Comparison of ENCODE assay signal across 23 cellular contexts in genomic region chr2:142867161-142867560, GRCh38. TPM values are rescaled to one million over a fixed set of nuclear protein-coding genes. Genes with fewer than 3 reads are reported as not detected.
DNase-seq lines count a peak whose midpoint lies in the region; ATAC-seq, FAIRE-seq and TF ChIP-seq lines count a peak whose summit lies in the region.
"Had no signal": no experiment of that assay in that cellular context is flagged by ENCODE, and none has a peak within 500 bp of the region (broad histone marks: within the 10 kb centered on the region; RNA-seq: fewer than 3 reads in every experiment).

No MANE protein-coding gene starts in this region.

- H3K27ac ChIP-seq in GM23338 (ENCODE audit: low read depth) = no peak overlapping the region

- intact Hi-C loops in CD14-positive monocyte (cut with micrococcal nuclease) = no loop called here
- intact Hi-C loops in activated T-helper 1 cell treated with anti-CD3 and anti-CD28 coated beads, Interleukin-12 subunit alpha, Interleukin-12 subunit beta, Interleukin-2, Interleukin-4 antibody, amounts not matched to agents 30 ng/mL and 10 ng/mL and 1 ng/mL, durations not matched to agents 14 hours and 24 hours and 36 hours (cut with micrococcal nuclease) = no loop called here

- CTCF ChIA-PET in activated CD4-positive, alpha-beta memory T cell treated with anti-CD3 and anti-CD28 coated beads, Interleukin-2, amount 10 ng/mL, durations not matched to agents 7 days and 5 days (lab: Charles Lee) = no interaction called here

- ATAC-seq in GM23338 (no peak), naive B cell (ENCODE audit: low read depth in 2 of 2) (no peak), HG03342 (IDR thresholded peaks at IDR 0.05; ENCODE audit: unreplicated experiment) (no peak)
- ATAC-seq: activated CD8-positive, alpha-beta T cell treated with anti-CD3 and anti-CD28 coated beads for 36 hours; CD8-positive, alpha-beta T cell; T-helper 17 cell had no signal

- H2AFZ ChIP-seq in GM23338 = 0 out of 2 replicates have a peak overlapping the region, but pooled peaks have one; percentile 43

- H3K27ac Mint-ChIP-seq in CD14-positive monocyte (peak overlapping the region; percentile 96 to 100 (median 99)), GM23338 (no peak overlapping the region), naive B cell (peak overlapping the region in 5 of 6 donors; percentile 16 to 88 (median 84))
- no peak overlapping the region for H3K27ac Mint-ChIP-seq in activated T-helper 1 cell treated with anti-CD3 and anti-CD28 coated beads, Interleukin-12 subunit alpha, Interleukin-12 subunit beta, Interleukin-2, Interleukin-4 antibody, amounts not matched to agents 30 ng/mL and 10 ng/mL and 1 ng/mL, durations not matched to agents 14 hours and 24 hours and 36 hours
- H3K27ac Mint-ChIP-seq in activated CD4-positive, alpha-beta memory T cell treated with anti-CD3 and anti-CD28 coated beads, Interleukin-2, amount 10 ng/mL, durations not matched to agents 7 days and 5 days = no peak overlapping the region
- H3K27ac Mint-ChIP-seq: activated CD8-positive, alpha-beta T cell treated with anti-CD3 and anti-CD28 coated beads for 36 hours; activated T-cell treated with anti-CD3 and anti-CD28 coated beads, Interleukin-2, amount 50 U/mL, for 24 hours; CD8-positive, alpha-beta T cell; T-helper 17 cell had no signal

- no peaks in the 10 kb centered on the region for H3K79me2 ChIP-seq in GM23338 (replicated peaks; ENCODE audit: insufficient read depth)

- H3K4me1 Mint-ChIP-seq in CD14-positive monocyte (peaks cover 75% of the 10 kb centered on the region), GM23338 (peaks cover 4% of the 10 kb centered on the region; the same call in 2 of the 3 replicates), naive B cell (peaks cover 20 to 30% (median 28%) of the 10 kb centered on the region in 3 donors)
- H3K4me1 Mint-ChIP-seq in activated T-helper 1 cell treated with anti-CD3 and anti-CD28 coated beads, Interleukin-12 subunit alpha, Interleukin-12 subunit beta, Interleukin-2, Interleukin-4 antibody, amounts not matched to agents 30 ng/mL and 10 ng/mL and 1 ng/mL, durations not matched to agents 14 hours and 24 hours and 36 hours (ENCODE audit: low read depth) = no peaks in the 10 kb centered on the region
- H3K4me1 Mint-ChIP-seq in activated CD4-positive, alpha-beta memory T cell treated with anti-CD3 and anti-CD28 coated beads, Interleukin-2, amount 10 ng/mL, durations not matched to agents 7 days and 5 days = no peaks in the 10 kb centered on the region
- H3K4me1 Mint-ChIP-seq: neural crest cell had no signal

- POLR2A ChIA-PET in activated CD4-positive, alpha-beta memory T cell treated with anti-CD3 and anti-CD28 coated beads, Interleukin-2, amount 10 ng/mL, durations not matched to agents 7 days and 5 days (lab: Charles Lee) = no interaction called here

- H4K20me1 ChIP-seq in GM23338 (replicated peaks; ENCODE audit: insufficient read depth) = no peaks in the 10 kb centered on the region

- no peak for FAIRE-seq in bronchial epithelial cell (lab: Jason Lieb, UNC)
- FAIRE-seq: astrocyte, H1 had no signal

- H3K9me3 Mint-ChIP-seq in CD14-positive monocyte (peaks cover 0 to 2% (median 0%) of the 10 kb centered on the region in 7 donors), GM23338 (peaks cover 6% of the 10 kb centered on the region; the same call in 1 of the 3 replicates), naive B cell (no peaks in the 10 kb centered on the region)
- no peaks in the 10 kb centered on the region for H3K9me3 Mint-ChIP-seq in activated T-helper 1 cell treated with anti-CD3 and anti-CD28 coated beads, Interleukin-12 subunit alpha, Interleukin-12 subunit beta, Interleukin-2, Interleukin-4 antibody, amounts not matched to agents 30 ng/mL and 10 ng/mL and 1 ng/mL, durations not matched to agents 14 hours and 24 hours and 36 hours
- H3K9me3 Mint-ChIP-seq in activated CD4-positive, alpha-beta memory T cell treated with anti-CD3 and anti-CD28 coated beads, Interleukin-2, amount 10 ng/mL, durations not matched to agents 7 days and 5 days = no peaks in the 10 kb centered on the region
- H3K9me3 Mint-ChIP-seq: activated CD8-positive, alpha-beta T cell treated with anti-CD3 and anti-CD28 coated beads for 36 hours; activated T-cell treated with anti-CD3 and anti-CD28 coated beads, Interleukin-2, amount 50 U/mL, for 24 hours; CD8-positive, alpha-beta T cell; neural crest cell had no signal

- DNase-seq in CD14-positive monocyte (ENCODE audit: low spot score) (no peak), GM23338 (ENCODE audit: low spot score) (no peak), bronchial epithelial cell (ENCODE audit: low read depth) (peak; percentile 96), naive B cell (no peak), NCI-H345 treated with DMSO at 0.1 percent for 48 hours (lab: John Stamatoyannopoulos, UW; ENCODE audit: unreplicated experiment) (no peak)
- DNase-seq in activated T-helper 1 cell treated with anti-CD3 and anti-CD28 coated beads, Interleukin-12 subunit alpha, Interleukin-12 subunit beta, Interleukin-2, Interleukin-4 antibody, amounts not matched to agents 30 ng/mL and 10 ng/mL and 1 ng/mL, durations not matched to agents 14 hours and 24 hours and 36 hours (ENCODE audit: low spot score) = no peak
- DNase-seq in activated CD4-positive, alpha-beta memory T cell treated with anti-CD3 and anti-CD28 coated beads, Interleukin-2, amount 10 ng/mL, durations not matched to agents 7 days and 5 days = no peak
- DNase-seq: activated CD8-positive, alpha-beta T cell treated with anti-CD3 and anti-CD28 coated beads for 36 hours; activated naive CD4-positive, alpha-beta T cell treated with anti-CD3 and anti-CD28 coated beads, Interleukin-2, amount 50 U/mL, for 16 hours; activated T-cell treated with anti-CD3 and anti-CD28 coated beads, Interleukin-2, amount 50 U/mL, for 24 hours; CD8-positive, alpha-beta T cell; DMS79 treated with DMSO at 0.1 percent for 48 hours; foreskin melanocyte; NCI-H1417 treated with DMSO at 0.1 percent for 48 hours; NCI-H2171; NCI-H526 treated with DMSO at 0.1 percent for 48 hours; SIG-M5; spleen; T-helper 17 cell had no signal

- no peaks in the 10 kb centered on the region for H3K9me2 ChIP-seq in GM23338 (ENCODE audit: insufficient read depth)

- no peaks in the 10 kb centered on the region for H3F3A ChIP-seq in GM23338 (replicated peaks; ENCODE audit: low read depth)

- H3K27me3 Mint-ChIP-seq in CD14-positive monocyte (ENCODE audit: low read depth in 3 of 3) (peaks cover 0 to 6% (median 2%) of the 10 kb centered on the region in 3 donors), GM23338 (ENCODE audit: insufficient read depth, low read depth, poor library complexity) (peaks cover 4% of the 10 kb centered on the region), naive B cell (no peaks in the 10 kb centered on the region)
- H3K27me3 Mint-ChIP-seq in activated T-helper 1 cell treated with anti-CD3 and anti-CD28 coated beads, Interleukin-12 subunit alpha, Interleukin-12 subunit beta, Interleukin-2, Interleukin-4 antibody, amounts not matched to agents 30 ng/mL and 10 ng/mL and 1 ng/mL, durations not matched to agents 14 hours and 24 hours and 36 hours (ENCODE audit: insufficient read depth) = peaks cover 2% of the 10 kb centered on the region
- peaks cover 3% of the 10 kb centered on the region for H3K27me3 Mint-ChIP-seq in activated CD4-positive, alpha-beta memory T cell treated with anti-CD3 and anti-CD28 coated beads, Interleukin-2, amount 10 ng/mL, durations not matched to agents 7 days and 5 days
- H3K27me3 Mint-ChIP-seq: activated CD8-positive, alpha-beta T cell treated with anti-CD3 and anti-CD28 coated beads for 36 hours; activated T-cell treated with anti-CD3 and anti-CD28 coated beads, Interleukin-2, amount 50 U/mL, for 24 hours had no signal

- H3K27me3 ChIP-seq in GM23338 (ENCODE audit: insufficient read depth) (no peaks in the 10 kb centered on the region), bronchial epithelial cell (ENCODE audit: control insufficient read depth, insufficient read depth, low read length) (no peaks in the 10 kb centered on the region)
- H3K27me3 ChIP-seq: spleen had no signal

- H3K36me3 ChIP-seq in GM23338 (ENCODE audit: insufficient read depth) (no peaks in the 10 kb centered on the region), bronchial epithelial cell (ENCODE audit: control insufficient read depth, insufficient read depth, low read length) (no peaks in the 10 kb centered on the region)
- H3K36me3 ChIP-seq: spleen had no signal

- no peaks in the 10 kb centered on the region for H3K4me1 ChIP-seq in GM23338 (ENCODE audit: insufficient read depth)

- TF ChIP-seq CTCF in CD14-positive monocyte (IDR thresholded peaks at IDR 0.05) = no peak
- no peak for TF ChIP-seq CTCF in GM23338 (conservative IDR thresholded peaks at IDR 0.05; ENCODE audit: low read depth in 2 of 2)
- TF ChIP-seq CTCF in bronchial epithelial cell (IDR thresholded peaks at IDR 0.05; ENCODE audit: insufficient read depth, low read length, severe bottlenecking) = no peak

- H3K4me2 ChIP-seq in GM23338 = no peak overlapping the region

- H3K4me3 Mint-ChIP-seq in CD14-positive monocyte (no peak overlapping the region), GM23338 (no peak overlapping the region), naive B cell (peak overlapping the region in 4 of 8 donors; percentile 17 to 60 (median 42))
- no peak overlapping the region for H3K4me3 Mint-ChIP-seq in activated T-helper 1 cell treated with anti-CD3 and anti-CD28 coated beads, Interleukin-12 subunit alpha, Interleukin-12 subunit beta, Interleukin-2, Interleukin-4 antibody, amounts not matched to agents 30 ng/mL and 10 ng/mL and 1 ng/mL, durations not matched to agents 14 hours and 24 hours and 36 hours
- H3K4me3 Mint-ChIP-seq in activated CD4-positive, alpha-beta memory T cell treated with anti-CD3 and anti-CD28 coated beads, Interleukin-2, amount 10 ng/mL, durations not matched to agents 7 days and 5 days = no peak overlapping the region
- H3K4me3 Mint-ChIP-seq: activated CD8-positive, alpha-beta T cell treated with anti-CD3 and anti-CD28 coated beads for 36 hours; activated T-cell treated with anti-CD3 and anti-CD28 coated beads, Interleukin-2, amount 50 U/mL, for 24 hours; CD8-positive, alpha-beta T cell; neural crest cell; T-helper 17 cell had no signal

- H3K4me3 ChIP-seq in GM23338 (no peak overlapping the region), bronchial epithelial cell (ENCODE audit: low read depth, low read length) (no peak overlapping the region)

- H3K36me3 Mint-ChIP-seq in CD14-positive monocyte (peaks cover 8% of the 10 kb centered on the region in 2 donors), GM23338 (ENCODE audit: low read depth) (peaks cover 4% of the 10 kb centered on the region; the same call in 2 of the 3 replicates), naive B cell (no peaks in the 10 kb centered on the region)
- H3K36me3 Mint-ChIP-seq in activated T-helper 1 cell treated with anti-CD3 and anti-CD28 coated beads, Interleukin-12 subunit alpha, Interleukin-12 subunit beta, Interleukin-2, Interleukin-4 antibody, amounts not matched to agents 30 ng/mL and 10 ng/mL and 1 ng/mL, durations not matched to agents 14 hours and 24 hours and 36 hours (ENCODE audit: low read depth) = no peaks in the 10 kb centered on the region
- H3K36me3 Mint-ChIP-seq in activated CD4-positive, alpha-beta memory T cell treated with anti-CD3 and anti-CD28 coated beads, Interleukin-2, amount 10 ng/mL, durations not matched to agents 7 days and 5 days (ENCODE audit: low read depth) = no peaks in the 10 kb centered on the region
- H3K36me3 Mint-ChIP-seq: CD8-positive, alpha-beta T cell had no signal

RNA-seq across cellular contexts. Expression of gene KYNU, which starts 10.3 kb away (rescaled TPM):
- polyA plus RNA-seq in CD14-positive monocyte (100 to 1,000 TPM; 131 to 132 TPM), GM23338 (2016; fragmentation: Nextera tagmentation; extraction: Ambion mirVana) (0.10 and 0.21 TPM in 2 replicates), naive B cell (ENCODE audit: low read depth in 6 of 6) (10 to 100 TPM; 33.8 to 53.2 (median 44.0) TPM)
- 0.03 and 0.50 TPM in 2 replicates for total RNA-seq in GM23338 (2014; rRNA removed; shearing (Covaris generic))
- 30.3 and 31.4 TPM in 2 replicates for total RNA-seq in bronchial epithelial cell
- total RNA-seq in activated T-helper 1 cell treated with anti-CD3 and anti-CD28 coated beads, Interleukin-12 subunit alpha, Interleukin-12 subunit beta, Interleukin-2, Interleukin-4 antibody, amounts not matched to agents 30 ng/mL and 10 ng/mL and 1 ng/mL, durations not matched to agents 14 hours and 24 hours and 36 hours = not detected in 2 replicates
- not detected for total RNA-seq in activated CD4-positive, alpha-beta memory T cell treated with anti-CD3 and anti-CD28 coated beads, Interleukin-2, amount 10 ng/mL, durations not matched to agents 7 days and 5 days
- total RNA-seq: activated CD8-positive, alpha-beta T cell treated with anti-CD3 and anti-CD28 coated beads for 36 hours; CD8-positive, alpha-beta T cell had no signal

Comparison
In these comparisons a context has a peak if more than half of its experiments do, and no peak if none do; other contexts are left out.
1. H3K27ac Mint-ChIP-seq: peak in CD14-positive monocyte (7 of 7) and naive B cell (5 of 6); none in GM23338 (single experiment), activated T-helper 1 cell treated with anti-CD3 and anti-CD28 coated beads, Interleukin-12 subunit alpha, Interleukin-12 subunit beta, Interleukin-2, Interleukin-4 antibody, amounts not matched to agents 30 ng/mL and 10 ng/mL and 1 ng/mL, durations not matched to agents 14 hours and 24 hours and 36 hours (single experiment) and activated CD4-positive, alpha-beta memory T cell treated with anti-CD3 and anti-CD28 coated beads, Interleukin-2, amount 10 ng/mL, durations not matched to agents 7 days and 5 days (single experiment).
2. RNA of gene KYNU, which starts 10.3 kb away (total RNA-seq): 30.3 to 31.4 TPM in bronchial epithelial cell; 0.03 to 0.50 TPM in GM23338, not detected in activated T-helper 1 cell treated with anti-CD3 and anti-CD28 coated beads, Interleukin-12 subunit alpha, Interleukin-12 subunit beta, Interleukin-2, Interleukin-4 antibody, amounts not matched to agents 30 ng/mL and 10 ng/mL and 1 ng/mL, durations not matched to agents 14 hours and 24 hours and 36 hours and not detected in activated CD4-positive, alpha-beta memory T cell treated with anti-CD3 and anti-CD28 coated beads, Interleukin-2, amount 10 ng/mL, durations not matched to agents 7 days and 5 days; every median in the first group is over 10 times any median in the second.